In the genomic region with DNA sequence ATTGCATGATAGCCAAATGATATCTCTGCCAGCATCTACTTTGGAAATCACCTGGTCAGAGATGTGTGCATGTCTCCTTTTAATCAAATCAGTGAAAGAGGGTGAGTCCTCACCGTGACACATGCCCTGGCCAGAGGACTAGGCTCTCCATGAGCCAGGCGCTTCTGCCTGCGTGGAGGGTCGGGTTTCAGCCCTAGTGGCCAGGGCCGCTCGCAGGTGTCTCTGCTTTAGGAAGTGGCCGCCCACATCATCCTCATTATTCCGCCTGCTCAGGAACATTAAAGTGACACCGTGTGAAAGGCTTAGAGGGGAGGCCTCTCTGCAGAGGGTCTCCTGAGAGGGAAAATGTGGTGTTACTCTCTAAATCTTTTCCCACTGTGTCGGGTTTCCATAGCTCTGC, we compare ENCODE assay signal across 21 cellular contexts.
"Had no signal": no experiment of that assay in that cellular context is flagged by ENCODE, and none has a peak within 500 bp of the region (broad histone marks: within the 10 kb centered on the region; RNA-seq: fewer than 3 reads in every experiment).

No MANE protein-coding gene starts in this region.

- ATAC-seq: gastroesophageal sphincter; left lobe of liver; lower lobe of right lung; naive thymus-derived CD4-positive, alpha-beta T cell; right cardiac atrium; stimulated activated naive CD8-positive, alpha-beta T cell treated with anti-CD3 and anti-CD28 coated beads, Interleukin-15, Interleukin-2, amounts not matched to agents 100 U/mL and 50 U/mL, for 24 hours had no signal

- H3K9me3 Mint-ChIP-seq: activated naive CD8-positive, alpha-beta T cell treated with anti-CD3 and anti-CD28 coated beads, Interleukin-2, amount 10 ng/mL, durations not matched to agents 7 days and 5 days had no signal

- H3K27me3 ChIP-seq: breast epithelium had no signal

- H3K4me3 ChIP-seq: breast epithelium, dorsolateral prefrontal cortex, esophagus squamous epithelium, gastroesophageal sphincter, lower lobe of right lung had no signal

- H3K36me3 ChIP-seq: breast epithelium, esophagus squamous epithelium, gastroesophageal sphincter, lower lobe of right lung had no signal

- H3K4me1 ChIP-seq: breast epithelium, gastroesophageal sphincter, lower lobe of right lung had no signal

- H3K27ac ChIP-seq: breast epithelium, esophagus squamous epithelium, gastroesophageal sphincter, lower lobe of right lung had no signal

- H3K4me1 Mint-ChIP-seq: activated naive CD8-positive, alpha-beta T cell treated with anti-CD3 and anti-CD28 coated beads, Interleukin-2, amount 10 ng/mL, durations not matched to agents 7 days and 5 days; central memory CD8-positive, alpha-beta T cell; naive thymus-derived CD4-positive, alpha-beta T cell had no signal

- H3K36me3 Mint-ChIP-seq: activated naive CD8-positive, alpha-beta T cell treated with anti-CD3 and anti-CD28 coated beads, Interleukin-2, amount 10 ng/mL, durations not matched to agents 7 days and 5 days had no signal

- DNase-seq: activated CD4-positive, alpha-beta T cell treated with anti-CD3 and anti-CD28 coated beads, Interleukin-2, amount 50 U/mL, for 48 hours; activated naive CD4-positive, alpha-beta T cell treated with anti-CD3 and anti-CD28 coated beads for 36 hours; activated naive CD8-positive, alpha-beta T cell treated with anti-CD3 and anti-CD28 coated beads, Interleukin-2, amount 10 ng/mL, durations not matched to agents 7 days and 5 days; activated T-cell treated with anti-CD3 and anti-CD28 coated beads, Interleukin-2, amount 50 U/mL, for 48 hours; amniotic stem cell; dorsolateral prefrontal cortex; esophagus squamous epithelium; hypothalamus; kidney; lower lobe of right lung; naive thymus-derived CD4-positive, alpha-beta T cell; right cardiac atrium; stimulated activated CD4-positive, alpha-beta T cell treated with anti-CD3 and anti-CD28 coated beads, Interleukin-4, amount 100 ng/mL, for 4 hours; stimulated activated naive CD8-positive, alpha-beta T cell treated with anti-CD3 and anti-CD28 coated beads, Interleukin-15, Interleukin-2, amounts not matched to agents 100 U/mL and 50 U/mL, for 24 hours; T-helper 1 cell; T-helper 9 cell had no signal

- H3K27ac Mint-ChIP-seq: activated naive CD4-positive, alpha-beta T cell treated with anti-CD3 and anti-CD28 coated beads for 36 hours; activated naive CD8-positive, alpha-beta T cell treated with anti-CD3 and anti-CD28 coated beads, Interleukin-2, amount 10 ng/mL, durations not matched to agents 7 days and 5 days; naive thymus-derived CD4-positive, alpha-beta T cell; progenitor cell of endocrine pancreas had no signal

- H3K4me3 Mint-ChIP-seq: activated naive CD4-positive, alpha-beta T cell treated with anti-CD3 and anti-CD28 coated beads for 36 hours; activated naive CD8-positive, alpha-beta T cell treated with anti-CD3 and anti-CD28 coated beads, Interleukin-2, amount 10 ng/mL, durations not matched to agents 7 days and 5 days; central memory CD8-positive, alpha-beta T cell; naive thymus-derived CD4-positive, alpha-beta T cell had no signal
